ENCODE assay signal across 8 cellular contexts in genomic region chr16:667780-668518, GRCh38. TPM values are rescaled to one million over a fixed set of nuclear protein-coding genes. Genes with fewer than 3 reads are reported as not detected.
DNase-seq lines count a peak whose midpoint lies in the region; ATAC-seq and TF ChIP-seq lines count a peak whose summit lies in the region.

RHOT2 (plus strand) TSS chr16:668132; CDS start chr16:668200, 68 bp downstream.

- BruUV-seq in Panc1 (replicated peaks; lab: Mats Ljungman, UMichigan), result no TSS peak

- H3K36me3 Mint-ChIP-seq in activated T-cell treated with anti-CD3 and anti-CD28 coated beads, Interleukin-2, amount 50 U/mL, for 24 hours (ENCODE audit: low read depth), result peaks cover 60% of the 10 kb centered on the region

- peak within 1 kb of the TSS; percentile 82 for H3K4me3 Mint-ChIP-seq in activated T-cell treated with anti-CD3 and anti-CD28 coated beads, Interleukin-2, amount 50 U/mL, for 24 hours

- H3K4me1 Mint-ChIP-seq in activated T-cell treated with anti-CD3 and anti-CD28 coated beads, Interleukin-2, amount 50 U/mL, for 24 hours (ENCODE audit: low read depth), result peaks cover 18% of the 10 kb centered on the region

- H3K27me3 ChIP-seq in KMS-11 (ENCODE audit: insufficient read depth, low read depth) (no peaks in the 10 kb centered on the region), Panc1 (ENCODE audit: control insufficient read depth, insufficient read depth, low read length) (no peaks in the 10 kb centered on the region), esophagus (ENCODE audit: control insufficient read depth in 1 of 2, insufficient read depth in 2 of 2, low read length in 2 of 2) (no peaks in the 10 kb centered on the region), muscle layer of colon (ENCODE audit: control insufficient read depth in 1 of 2, insufficient read depth in 2 of 2, low read length in 2 of 2) (no peaks in the 10 kb centered on the region)

- H3K9me3 ChIP-seq in Panc1 (ENCODE audit: control insufficient read depth, insufficient read depth, low read depth, low read length), result no peaks in the 10 kb centered on the region
- no peaks in the 10 kb centered on the region for H3K9me3 ChIP-seq in esophagus (ENCODE audit: control insufficient read depth in 2 of 2, insufficient read depth in 1 of 2, low read depth in 1 of 2, low read length in 1 of 2)
- H3K9me3 ChIP-seq in muscle layer of colon (ENCODE audit: low read length), result no peaks in the 10 kb centered on the region

- H3K9me3 Mint-ChIP-seq in activated T-cell treated with anti-CD3 and anti-CD28 coated beads, Interleukin-2, amount 50 U/mL, for 24 hours, result no peaks in the 10 kb centered on the region

- H3K27ac ChIP-seq in KMS-11, result no peak within 1 kb of the TSS; the same call in 1 of the 2 replicates
- peak within 1 kb of the TSS; percentile 91 for H3K27ac ChIP-seq in Panc1 (ENCODE audit: low read length)
- peak within 1 kb of the TSS; percentile 70 to 87 for H3K27ac ChIP-seq in esophagus (ENCODE audit: low read depth in 2 of 2, low read length in 1 of 2)
- peak within 1 kb of the TSS; percentile 85 for H3K27ac ChIP-seq in muscle layer of colon (ENCODE audit: low read depth, low read length)

- no peaks in the 10 kb centered on the region for H4K20me1 ChIP-seq in KMS-11 (ENCODE audit: insufficient read depth)

- H3K27me3 Mint-ChIP-seq in activated T-cell treated with anti-CD3 and anti-CD28 coated beads, Interleukin-2, amount 50 U/mL, for 24 hours, result no peaks in the 10 kb centered on the region

- CTCF ChIA-PET in Panc1 (lab: Charles Lee), result interaction anchor here (0.5 to 1.3 kb wide), 3 partner anchors 13 to 1037 kb away, joined by 3 to 6 read pairs (median 6); no protein-coding TSS in a partner anchor

- H3K4me1 ChIP-seq in KMS-11 (ENCODE audit: low read depth, poor library complexity, severe bottlenecking) (peaks cover 13% of the 10 kb centered on the region), Panc1 (ENCODE audit: control insufficient read depth, insufficient read depth, low read length) (peaks cover 10% of the 10 kb centered on the region), esophagus (ENCODE audit: control insufficient read depth in 2 of 2, insufficient read depth in 2 of 2, low read length in 1 of 2) (peaks cover 12 to 24% of the 10 kb centered on the region in 2 donors), muscle layer of colon (ENCODE audit: insufficient read depth, low read length) (peaks cover 17% of the 10 kb centered on the region)

- peak within 1 kb of the TSS; percentile 88 for H3K27ac Mint-ChIP-seq in activated T-cell treated with anti-CD3 and anti-CD28 coated beads, Interleukin-2, amount 50 U/mL, for 24 hours

- TF ChIP-seq CTCF in KMS-11 (conservative IDR thresholded peaks at IDR 0.05; ENCODE audit: low read depth, low read length) (peak; percentile 78), Panc1 (IDR thresholded peaks at IDR 0.05) (peak; percentile 99)

- H3K4me3 ChIP-seq in KMS-11 (IDR thresholded peaks at IDR 0.05; ENCODE audit: insufficient read depth, low read depth, low read length) (no peak within 1 kb of the TSS), Panc1 (ENCODE audit: low read depth in 2 of 2, low read length in 2 of 2) (peak within 1 kb of the TSS; percentile 81 to 87), esophagus (ENCODE audit: low read depth in 1 of 2, low read length in 2 of 2) (peak within 1 kb of the TSS; percentile 67 to 88), muscle layer of colon (ENCODE audit: low read depth in 1 of 2, low read length in 2 of 2) (peak within 1 kb of the TSS; percentile 63 to 89)

- WGBS in esophagus, 2 donors, result 1% methylated on average over 49 to 78 of the region's 78 CpGs

- H3K79me2 ChIP-seq in KMS-11 (ENCODE audit: insufficient read depth, low read depth), result peaks cover 19% of the 10 kb centered on the region

- H3K36me3 ChIP-seq in KMS-11 (ENCODE audit: insufficient read depth), result peaks cover under 1% of the 10 kb centered on the region; the same call in 1 of the 2 replicates
- H3K36me3 ChIP-seq in Panc1 (ENCODE audit: control insufficient read depth, insufficient read depth, low read length), result peaks cover 3% of the 10 kb centered on the region; the same call in 1 of the 2 replicates
- H3K36me3 ChIP-seq in esophagus (ENCODE audit: control insufficient read depth in 2 of 2, insufficient read depth in 2 of 2, low read length in 1 of 2), result peaks cover 20 to 41% of the 10 kb centered on the region in 2 donors
- peaks cover 30% of the 10 kb centered on the region for H3K36me3 ChIP-seq in muscle layer of colon (ENCODE audit: insufficient read depth, low read length)

- POLR2A ChIA-PET in Panc1 (lab: Charles Lee), result no interaction called here

- intact Hi-C loops in Panc1 (cut with micrococcal nuclease; ENCODE audit: unreplicated experiment), result no loop called here

- ATAC-seq in GM21619 (IDR thresholded peaks at IDR 0.05; ENCODE audit: unreplicated experiment) (peak; percentile 78), Panc1 (peak; percentile 94)

- DNase-seq in DMS 273 treated with DMSO at 0.1 percent for 48 hours (lab: John Stamatoyannopoulos, UW) (peak; percentile 68), Panc1 (ENCODE audit: low read depth, low spot score) (no peak)
- peak; percentile 97 for DNase-seq in activated T-cell treated with anti-CD3 and anti-CD28 coated beads, Interleukin-2, amount 50 U/mL, for 24 hours
- peak; percentile 81 to 82 for DNase-seq in stimulated activated CD8-positive, alpha-beta memory T cell treated with anti-CD3 and anti-CD28 coated beads, Interleukin-7, amount 100 ng/mL, for 1 hour (ENCODE audit: low read depth in 2 of 2)

- in situ Hi-C loops in Panc1 (cut with HindIII; ENCODE audit: low pct_unique_long_range_greater_than_20kb, low sequenced_read_pairs), result no loop called here

- peak within 1 kb of the TSS; percentile 71 for H3K4me2 ChIP-seq in KMS-11

- peak within 1 kb of the TSS; percentile 49; the same call in 1 of the 2 replicates for H2AFZ ChIP-seq in KMS-11 (ENCODE audit: low read depth)

- H3K9ac ChIP-seq in KMS-11 (peak within 1 kb of the TSS; percentile 81), muscle layer of colon (ENCODE audit: low read length) (peak within 1 kb of the TSS; percentile 57)

RNA-seq across cellular contexts. Expression of gene RHOT2, which starts in this region (rescaled TPM):
- total RNA-seq in Panc1 (2021; ENCODE audit: unreplicated experiment), result 195 TPM
- 223 TPM for polyA plus RNA-seq in Panc1 (2012; ENCODE audit: insufficient read length)
- 100 to 1,000 TPM in 1 of 2 donors, 10 to 100 TPM in 1; 87.1 to 152 TPM for polyA plus RNA-seq in esophagus
